ENCODE assay signal across 15 cellular contexts in genomic region chr1:16925635-16926490, GRCh38. TPM values are rescaled to one million over a fixed set of nuclear protein-coding genes. Genes with fewer than 3 reads are reported as not detected.
DNase-seq lines count a peak whose midpoint lies in the region; ATAC-seq and TF ChIP-seq lines count a peak whose summit lies in the region.
"Had no signal": no experiment of that assay in that cellular context is flagged by ENCODE, and none has a peak within 500 bp of the region (broad histone marks: within the 10 kb centered on the region; RNA-seq: fewer than 3 reads in every experiment).

No MANE protein-coding gene starts in this region.

- WGBS in SK-N-SH (ENCODE audit: low lambda C conversion rate), result 97% methylated on average over 12 of the region's 13 CpGs

- in situ Hi-C loops in T47D (cut with HindIII; ENCODE audit: low pct_unique_long_range_greater_than_20kb, low sequenced_read_pairs), result no loop called here

- POLR2A ChIA-PET in SK-N-SH (lab: Yijun Ruan, JAX), result no interaction called here

- peaks cover 6 to 36% of the 10 kb centered on the region in 2 experiments; a peak in 2 of 4 replicates for H3K4me1 ChIP-seq in SK-N-SH (ENCODE audit: control insufficient read depth in 1 of 2, insufficient read depth in 2 of 2, low read depth in 1 of 2, low read length in 1 of 2)
- H3K4me1 ChIP-seq: testis had no signal

- ATAC-seq in SK-N-SH treated with all-trans-retinoic acid at 6 μM for 48 hours, result no peak
- no peak for ATAC-seq in GM21786 (IDR thresholded peaks at IDR 0.05; ENCODE audit: unreplicated experiment)
- ATAC-seq: left ventricle myocardium superior; naive thymus-derived CD4-positive, alpha-beta T cell had no signal

- no peak overlapping the region for H3K9ac ChIP-seq in SK-N-SH

- TF ChIP-seq EP300 in SK-N-SH (IDR thresholded peaks at IDR 0.05; ENCODE audit: borderline replicate concordance in 1 of 2, low read depth in 1 of 2, low read length in 1 of 2), result no peak

- H4K20me1 ChIP-seq in SK-N-SH (ENCODE audit: insufficient read depth), result no peaks in the 10 kb centered on the region

- H3F3A ChIP-seq in SK-N-SH (replicated peaks; ENCODE audit: insufficient read depth), result no peaks in the 10 kb centered on the region

- no peak overlapping the region; a peak in 1 of 4 replicates for H3K27ac ChIP-seq in SK-N-SH (ENCODE audit: low read depth in 2 of 2, low read length in 1 of 2)
- H3K27ac ChIP-seq: testis had no signal

- CTCF ChIA-PET in SK-N-SH (lab: Yijun Ruan, JAX), result interaction anchor here (0.6 to 1.6 kb wide), 6 partner anchors 15 to 557 kb away, joined by 3 to 5 read pairs (median 4); no protein-coding TSS in a partner anchor

- no peak for TF ChIP-seq CTCF in SK-N-SH (IDR thresholded peaks at IDR 0.05)

- H3K4me2 ChIP-seq in SK-N-SH, result no peak overlapping the region

- no peak for TF ChIP-seq RAD21 in SK-N-SH (IDR thresholded peaks at IDR 0.05; ENCODE audit: low read length)

- no peak overlapping the region for H3K4me3 ChIP-seq in SK-N-SH (ENCODE audit: low read depth in 2 of 2, low read length in 1 of 2)
- H3K4me3 ChIP-seq: testis had no signal

- H3K36me3 ChIP-seq in SK-N-SH (replicated peaks in 1 of 2; ENCODE audit: control insufficient read depth in 1 of 2, insufficient read depth in 2 of 2, low read length in 1 of 2), result no peaks in the 10 kb centered on the region

- H3K27me3 ChIP-seq in SK-N-SH (ENCODE audit: insufficient read depth), result no peaks in the 10 kb centered on the region
- H3K27me3 ChIP-seq: testis had no signal

- H3K9me2 ChIP-seq in SK-N-SH, result no peaks in the 10 kb centered on the region

- DNase-seq in SK-N-SH (peak; percentile 50), T47D (ENCODE audit: low read depth in 1 of 2, low spot score in 1 of 2) (peak; percentile 62 to 69), iPS-NIHi11 (ENCODE audit: low spot score) (peak; percentile 37), ureter (ENCODE audit: low spot score) (peak; percentile 88), AG08395 (ENCODE audit: low spot score) (no peak), NCI-H524 treated with DMSO at 0.1 percent for 48 hours (lab: John Stamatoyannopoulos, UW) (no peak)
- DNase-seq: activated CD4-positive, alpha-beta memory T cell treated with anti-CD3 and anti-CD28 coated beads, Interleukin-2, amount 10 ng/mL, durations not matched to agents 7 days and 5 days; left ventricle myocardium superior; MV-4-11; naive thymus-derived CD4-positive, alpha-beta T cell; testis had no signal

- no peaks in the 10 kb centered on the region for H3K79me2 ChIP-seq in SK-N-SH (ENCODE audit: insufficient read depth)

- H2AFZ ChIP-seq in SK-N-SH (ENCODE audit: low read depth), result no peak overlapping the region

- H3K9me3 ChIP-seq in SK-N-SH, result no peaks in the 10 kb centered on the region
- H3K9me3 ChIP-seq: testis had no signal

TF ChIP-seq in SK-N-SH, 30 proteins besides CTCF, POLR2A, EP300 and RAD21 (continues in another document):
- no peak for TF ChIP-seq GABPA (IDR thresholded peaks at IDR 0.05; ENCODE audit: low read depth)
- TF ChIP-seq, protein P1, sequence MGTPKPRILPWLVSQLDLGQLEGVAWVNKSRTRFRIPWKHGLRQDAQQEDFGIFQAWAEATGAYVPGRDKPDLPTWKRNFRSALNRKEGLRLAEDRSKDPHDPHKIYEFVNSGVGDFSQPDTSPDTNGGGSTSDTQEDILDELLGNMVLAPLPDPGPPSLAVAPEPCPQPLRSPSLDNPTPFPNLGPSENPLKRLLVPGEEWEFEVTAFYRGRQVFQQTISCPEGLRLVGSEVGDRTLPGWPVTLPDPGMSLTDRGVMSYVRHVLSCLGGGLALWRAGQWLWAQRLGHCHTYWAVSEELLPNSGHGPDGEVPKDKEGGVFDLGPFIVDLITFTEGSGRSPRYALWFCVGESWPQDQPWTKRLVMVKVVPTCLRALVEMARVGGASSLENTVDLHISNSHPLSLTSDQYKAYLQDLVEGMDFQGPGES (IDR thresholded peaks at IDR 0.05; ENCODE audit: low read depth, low read length), result no peak
- no peak for TF ChIP-seq RXRA (IDR thresholded peaks at IDR 0.05; ENCODE audit: borderline replicate concordance, low read depth)
- TF ChIP-seq GATA2 (CRISPR knock-in tag; IDR thresholded peaks at IDR 0.05), result no peak
- no peak for TF ChIP-seq ELF1 (IDR thresholded peaks at IDR 0.05)
- TF ChIP-seq, protein P2, sequence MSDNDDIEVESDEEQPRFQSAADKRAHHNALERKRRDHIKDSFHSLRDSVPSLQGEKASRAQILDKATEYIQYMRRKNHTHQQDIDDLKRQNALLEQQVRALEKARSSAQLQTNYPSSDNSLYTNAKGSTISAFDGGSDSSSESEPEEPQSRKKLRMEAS (IDR thresholded peaks at IDR 0.05; ENCODE audit: low read depth), result no peak
- TF ChIP-seq, protein P3, sequence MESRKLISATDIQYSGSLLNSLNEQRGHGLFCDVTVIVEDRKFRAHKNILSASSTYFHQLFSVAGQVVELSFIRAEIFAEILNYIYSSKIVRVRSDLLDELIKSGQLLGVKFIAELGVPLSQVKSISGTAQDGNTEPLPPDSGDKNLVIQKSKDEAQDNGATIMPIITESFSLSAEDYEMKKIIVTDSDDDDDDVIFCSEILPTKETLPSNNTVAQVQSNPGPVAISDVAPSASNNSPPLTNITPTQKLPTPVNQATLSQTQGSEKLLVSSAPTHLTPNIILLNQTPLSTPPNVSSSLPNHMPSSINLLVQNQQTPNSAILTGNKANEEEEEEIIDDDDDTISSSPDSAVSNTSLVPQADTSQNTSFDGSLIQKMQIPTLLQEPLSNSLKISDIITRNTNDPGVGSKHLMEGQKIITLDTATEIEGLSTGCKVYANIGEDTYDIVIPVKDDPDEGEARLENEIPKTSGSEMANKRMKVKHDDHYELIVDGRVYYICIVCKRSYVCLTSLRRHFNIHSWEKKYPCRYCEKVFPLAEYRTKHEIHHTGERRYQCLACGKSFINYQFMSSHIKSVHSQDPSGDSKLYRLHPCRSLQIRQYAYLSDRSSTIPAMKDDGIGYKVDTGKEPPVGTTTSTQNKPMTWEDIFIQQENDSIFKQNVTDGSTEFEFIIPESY (IDR thresholded peaks at IDR 0.05; ENCODE audit: borderline replicate concordance, low read depth), result no peak
- no peak for TF ChIP-seq SMC3 (IDR thresholded peaks at IDR 0.05; ENCODE audit: low read depth, low read length)
- no peak for TF ChIP-seq CHD2 (IDR thresholded peaks at IDR 0.05; ENCODE audit: low read length, partially characterized antibody)
- TF ChIP-seq FOSL2 (IDR thresholded peaks at IDR 0.05; ENCODE audit: borderline replicate concordance, low read depth), result no peak
- TF ChIP-seq EZH2phosphoT487 (IDR thresholded peaks at IDR 0.05; ENCODE audit: borderline replicate concordance, low read depth), result no peak

TF ChIP-seq in SK-N-SH treated with all-trans-retinoic acid at 6 μM for 48 hours, 23 proteins besides CTCF, POLR2A, EP300 and RAD21 (continues in another document):
- TF ChIP-seq, protein P4, sequence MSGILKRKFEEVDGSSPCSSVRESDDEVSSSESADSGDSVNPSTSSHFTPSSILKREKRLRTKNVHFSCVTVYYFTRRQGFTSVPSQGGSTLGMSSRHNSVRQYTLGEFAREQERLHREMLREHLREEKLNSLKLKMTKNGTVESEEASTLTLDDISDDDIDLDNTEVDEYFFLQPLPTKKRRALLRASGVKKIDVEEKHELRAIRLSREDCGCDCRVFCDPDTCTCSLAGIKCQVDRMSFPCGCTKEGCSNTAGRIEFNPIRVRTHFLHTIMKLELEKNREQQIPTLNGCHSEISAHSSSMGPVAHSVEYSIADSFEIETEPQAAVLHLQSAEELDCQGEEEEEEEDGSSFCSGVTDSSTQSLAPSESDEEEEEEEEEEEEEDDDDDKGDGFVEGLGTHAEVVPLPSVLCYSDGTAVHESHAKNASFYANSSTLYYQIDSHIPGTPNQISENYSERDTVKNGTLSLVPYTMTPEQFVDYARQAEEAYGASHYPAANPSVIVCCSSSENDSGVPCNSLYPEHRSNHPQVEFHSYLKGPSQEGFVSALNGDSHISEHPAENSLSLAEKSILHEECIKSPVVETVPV (CRISPR knock-in tag; IDR thresholded peaks at IDR 0.05), result no peak
- TF ChIP-seq ZC3H10 (CRISPR knock-in tag; IDR thresholded peaks at IDR 0.05) (no peak), POU6F1 (CRISPR knock-in tag; IDR thresholded peaks at IDR 0.05; ENCODE audit: borderline replicate concordance, low read depth) (no peak), TOX (CRISPR knock-in tag; IDR thresholded peaks at IDR 0.05; ENCODE audit: borderline replicate concordance) (no peak), ZFP3 (CRISPR knock-in tag; IDR thresholded peaks at IDR 0.05) (no peak), PPARA (CRISPR knock-in tag; IDR thresholded peaks at IDR 0.05; ENCODE audit: borderline replicate concordance) (no peak)

RNA-seq across cellular contexts. Expression of gene CROCC, which starts 4.1 kb away (rescaled TPM):
- 31.9 and 39.1 TPM in 2 replicates for polyA plus RNA-seq in SK-N-SH (2012; rRNA removed)
- polyA plus RNA-seq in SK-N-SH (2012; cell fraction: cytosol; rRNA removed), result 9.8 and 16.8 TPM in 2 replicates
- 204 and 314 TPM in 2 replicates for polyA plus RNA-seq in SK-N-SH (2012; cell fraction: nucleus; rRNA removed)
- 38.5 TPM for total RNA-seq in ureter

RNA-seq across cellular contexts. Expression of gene RNU1-2, which starts 30.1 kb away (rescaled TPM):
- not detected in 2 replicates for polyA plus RNA-seq in SK-N-SH (2012; rRNA removed)
- not detected in 2 replicates for polyA plus RNA-seq in SK-N-SH (2012; cell fraction: cytosol; rRNA removed)
- not detected in 2 replicates for polyA plus RNA-seq in SK-N-SH (2012; cell fraction: nucleus; rRNA removed)
- total RNA-seq in ureter, result 1,626 TPM
- polyA plus RNA-seq: adipose tissue; naive thymus-derived CD4-positive, alpha-beta T cell had no signal

RNA-seq across cellular contexts. Expression of gene MFAP2, which starts 54.6 kb away (rescaled TPM):
- polyA plus RNA-seq in SK-N-SH (2012; rRNA removed), result 132 and 189 TPM in 2 replicates
- 91.7 and 112 TPM in 2 replicates for polyA plus RNA-seq in SK-N-SH (2012; cell fraction: cytosol; rRNA removed)
- polyA plus RNA-seq in SK-N-SH (2012; cell fraction: nucleus; rRNA removed), result 237 and 364 TPM in 2 replicates
- 7.1 TPM for total RNA-seq in ureter
- total RNA-seq: activated T-helper 1 cell treated with anti-CD3 and anti-CD28 coated beads, Interleukin-12 subunit alpha, Interleukin-12 subunit beta, Interleukin-2, Interleukin-4 antibody, amounts not matched to agents 30 ng/mL and 10 ng/mL and 1 ng/mL, durations not matched to agents 14 hours and 24 hours and 36 hours; naive thymus-derived CD4-positive, alpha-beta T cell had no signal

Comparison
In these comparisons a context has a peak if more than half of its experiments do, and no peak if none do; other contexts are left out.
1. DNase-seq: peak in SK-N-SH (single experiment), T47D (2 of 2), iPS-NIHi11 (single experiment) and ureter (single experiment); none in AG08395 (single experiment) and NCI-H524 treated with DMSO at 0.1 percent for 48 hours (single experiment).